ENCODE assay signal across 1 cellular context in genomic region chr3:81300324-81300927, GRCh38.
TF ChIP-seq lines count a peak whose summit lies in the region.

No MANE protein-coding gene starts in this region.

TF ChIP-seq in A549, 52 proteins besides CTCF, POLR2A, EP300 and RAD21 (continued from another document):
- TF ChIP-seq PBX3 (IDR thresholded peaks at IDR 0.05) (no peak), SREBF2 (IDR thresholded peaks at IDR 0.05) (no peak), CHD2 (IDR thresholded peaks at IDR 0.05; ENCODE audit: low read length, partially characterized antibody) (no peak), ZNF302 (CRISPR knock-in tag; IDR thresholded peaks at IDR 0.05) (no peak), POLR2AphosphoS2 (conservative IDR thresholded peaks at IDR 0.05; ENCODE audit: low read length) (no peak), E2F6 (IDR thresholded peaks at IDR 0.05; ENCODE audit: borderline replicate concordance, low read depth) (no peak), CEBPB (IDR thresholded peaks at IDR 0.05) (no peak), CBX2 (IDR thresholded peaks at IDR 0.05; ENCODE audit: borderline replicate concordance, low read depth) (no peak), RARB (CRISPR knock-in tag; IDR thresholded peaks at IDR 0.05) (no peak), RCOR1 (IDR thresholded peaks at IDR 0.05; ENCODE audit: low read depth, low read length) (no peak), FOSL2 (IDR thresholded peaks at IDR 0.05) (no peak), FOSL2 (CRISPR knock-in tag; IDR thresholded peaks at IDR 0.05) (no peak)
